24 cellular contexts compared by ENCODE assay signal in genomic region chr10:100807241-100808050, GRCh38.
"Had no signal": no experiment of that assay in that cellular context is flagged by ENCODE, and none has a peak within 500 bp of the region (broad histone marks: within the 10 kb centered on the region; RNA-seq: fewer than 3 reads in every experiment).

No MANE protein-coding gene starts in this region.

- ATAC-seq: activated naive CD4-positive, alpha-beta T cell treated with anti-CD3 and anti-CD28 coated beads, Interleukin-2, amount 50 U/mL, for 72 hours; activated T-cell treated with anti-CD3 and anti-CD28 coated beads, Interleukin-2, amount 50 U/mL, for 72 hours; naive thymus-derived CD8-positive, alpha-beta T cell; pancreas; psoas muscle; stimulated activated naive CD8-positive, alpha-beta T cell treated with anti-CD3 and anti-CD28 coated beads, Interleukin-15, Interleukin-2, amounts not matched to agents 100 U/mL and 50 U/mL, for 24 hours; T-helper 17 cell had no signal

- DNase-seq: activated CD4-positive, alpha-beta memory T cell treated with anti-CD3 and anti-CD28 coated beads, Interleukin-2, amount 10 ng/mL, durations not matched to agents 7 days and 5 days; activated CD4-positive, alpha-beta T cell treated with anti-CD3 and anti-CD28 coated beads, Interleukin-2, amount 10 ng/mL, durations not matched to agents 24 days and 14 days; activated CD4-positive, CD25-positive, alpha-beta regulatory T cell treated with anti-CD3 and anti-CD28 coated beads, Interleukin-2, amount 50 U/mL, for 72 hours; activated naive CD4-positive, alpha-beta T cell; activated T-cell treated with anti-CD3 and anti-CD28 coated beads, Interleukin-2, amount 50 U/mL, for 72 hours; colonic mucosa; effector CD8-positive, alpha-beta T cell; islet precursor cell; left ventricle myocardium inferior; mammary epithelial cell; midbrain; psoas muscle; stimulated activated naive CD8-positive, alpha-beta T cell treated with anti-CD3 and anti-CD28 coated beads, Interleukin-15, Interleukin-2, amounts not matched to agents 100 U/mL and 50 U/mL, for 24 hours; T-helper 17 cell; T1000; testis; transverse colon; uterus had no signal

- FAIRE-seq: bronchial epithelial cell, frontal cortex, pancreas had no signal

- H3K4me1 Mint-ChIP-seq: activated CD4-positive, alpha-beta memory T cell treated with anti-CD3 and anti-CD28 coated beads, Interleukin-2, amount 10 ng/mL, durations not matched to agents 7 days and 5 days; central memory CD8-positive, alpha-beta T cell had no signal

- H3K4me3 Mint-ChIP-seq: activated CD4-positive, alpha-beta memory T cell treated with anti-CD3 and anti-CD28 coated beads, Interleukin-2, amount 10 ng/mL, durations not matched to agents 7 days and 5 days; activated CD4-positive, alpha-beta T cell treated with anti-CD3 and anti-CD28 coated beads, Interleukin-2, amount 10 ng/mL, durations not matched to agents 24 days and 14 days; activated T-cell treated with anti-CD3 and anti-CD28 coated beads, Interleukin-2, amount 50 U/mL, for 72 hours; central memory CD8-positive, alpha-beta T cell; naive thymus-derived CD8-positive, alpha-beta T cell; T-helper 17 cell had no signal

- H3K9me3 Mint-ChIP-seq: activated CD4-positive, alpha-beta memory T cell treated with anti-CD3 and anti-CD28 coated beads, Interleukin-2, amount 10 ng/mL, durations not matched to agents 7 days and 5 days; activated CD4-positive, alpha-beta T cell treated with anti-CD3 and anti-CD28 coated beads, Interleukin-2, amount 10 ng/mL, durations not matched to agents 24 days and 14 days; activated naive CD4-positive, alpha-beta T cell treated with anti-CD3 and anti-CD28 coated beads, Interleukin-2, amount 50 U/mL, for 72 hours; activated T-cell treated with anti-CD3 and anti-CD28 coated beads, Interleukin-2, amount 50 U/mL, for 72 hours; central memory CD8-positive, alpha-beta T cell; naive thymus-derived CD8-positive, alpha-beta T cell had no signal

- H3K27ac Mint-ChIP-seq: activated CD4-positive, alpha-beta memory T cell treated with anti-CD3 and anti-CD28 coated beads, Interleukin-2, amount 10 ng/mL, durations not matched to agents 7 days and 5 days; activated CD4-positive, alpha-beta T cell treated with anti-CD3 and anti-CD28 coated beads, Interleukin-2, amount 10 ng/mL, durations not matched to agents 24 days and 14 days; activated naive CD4-positive, alpha-beta T cell treated with anti-CD3 and anti-CD28 coated beads, Interleukin-2, amount 50 U/mL, for 72 hours; activated T-cell treated with anti-CD3 and anti-CD28 coated beads, Interleukin-2, amount 50 U/mL, for 72 hours; naive thymus-derived CD8-positive, alpha-beta T cell; T-helper 17 cell had no signal

- H3K36me3 Mint-ChIP-seq: activated naive CD4-positive, alpha-beta T cell treated with anti-CD3 and anti-CD28 coated beads, Interleukin-2, amount 50 U/mL, for 72 hours; naive thymus-derived CD8-positive, alpha-beta T cell had no signal
